ENCODE assay signal across 34 cellular contexts in the genomic region with DNA sequence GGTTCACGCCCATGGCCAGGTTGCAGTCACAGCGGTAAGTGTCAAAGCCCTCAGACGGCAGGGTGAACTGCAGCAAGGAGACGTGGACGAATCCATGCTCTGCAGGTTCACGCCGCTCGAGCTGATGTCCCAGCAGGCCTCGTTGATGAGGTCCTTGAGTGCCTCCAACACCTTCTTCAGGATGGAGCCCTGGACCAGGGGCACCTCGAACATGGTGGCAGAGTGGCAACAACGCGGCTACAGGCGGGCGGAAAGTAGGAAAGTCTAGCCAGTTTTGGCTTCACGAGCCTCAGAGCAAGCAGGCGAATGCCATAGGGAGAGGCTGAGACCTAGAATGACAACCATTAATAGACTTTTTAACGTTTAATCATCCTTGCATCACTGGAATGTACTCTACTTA.
"Had no signal": no experiment of that assay in that cellular context is flagged by ENCODE, and none has a peak within 500 bp of the region (broad histone marks: within the 10 kb centered on the region; RNA-seq: fewer than 3 reads in every experiment).

No MANE protein-coding gene starts in this region.

- DNase-seq: Karpas-422, Kasumi-1, KG1, MG63, MM.1S, MV-4-11, NCI-H1048, NCI-H1092, NCI-H1092 treated with DMSO at 0.1 percent for 48 hours, NCI-H1105, NCI-H1105 treated with DMSO at 0.1 percent for 48 hours, NCI-H1417, NCI-H1417 treated with DMSO at 0.1 percent for 48 hours, NCI-H1436, NCI-H1436 treated with DMSO at 0.1 percent for 48 hours, NCI-H146, NCI-H1694, NCI-H1694 treated with DMSO at 0.1 percent for 48 hours, NCI-H187, NCI-H187 treated with DMSO at 0.1 percent for 48 hours, NCI-H1930, NCI-H2029, NCI-H2029 treated with DMSO at 0.1 percent for 48 hours, NCI-H2081, NCI-H2081 treated with DMSO at 0.1 percent for 48 hours, NCI-H2107, NCI-H2171, NCI-H2171 treated with DMSO at 0.1 percent for 48 hours, NCI-H2227 treated with DMSO at 0.1 percent for 48 hours, NCI-H226, NCI-H345, NCI-H446, NCI-H446 treated with DMSO at 0.1 percent for 48 hours had no signal

- H3K9me3 ChIP-seq: MG63 had no signal

- H3K27me3 ChIP-seq: MG63 had no signal

- H3K4me3 ChIP-seq: MG63 had no signal

- H3K27ac ChIP-seq: KMS-11 had no signal

- H3K36me3 ChIP-seq: MG63 had no signal
